10 cellular contexts compared by ENCODE assay signal in the genomic region with DNA sequence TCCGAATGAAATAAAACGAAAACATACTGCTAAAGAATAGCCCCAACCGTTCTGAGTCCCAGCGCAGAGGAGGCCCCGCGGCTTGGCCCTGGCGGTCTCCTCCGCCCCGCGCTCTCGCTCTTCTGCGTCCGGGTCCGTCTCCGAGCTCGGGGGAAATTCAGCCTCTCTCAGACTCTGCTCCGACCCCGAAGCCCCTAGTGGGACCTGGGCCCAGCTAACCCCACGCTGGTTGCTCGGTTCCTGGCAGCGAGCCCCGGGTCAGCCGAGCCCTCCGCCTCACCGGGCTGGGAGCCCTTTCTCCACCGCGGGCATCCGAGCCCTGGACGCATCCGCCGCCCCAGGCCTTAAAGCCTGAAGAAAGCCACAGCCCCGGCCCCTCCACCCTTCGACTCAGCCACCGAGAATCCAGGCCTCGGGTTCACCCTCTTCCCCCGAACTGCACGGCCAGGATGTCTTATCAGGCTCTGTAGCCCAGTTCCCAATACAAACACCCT. TPM values are rescaled to one million over a fixed set of nuclear protein-coding genes. Genes with fewer than 3 reads are reported as not detected.
DNase-seq lines count a peak whose midpoint lies in the region; ATAC-seq and TF ChIP-seq lines count a peak whose summit lies in the region.
"Had no signal": no experiment of that assay in that cellular context is flagged by ENCODE, and none has a peak within 500 bp of the region (broad histone marks: within the 10 kb centered on the region; RNA-seq: fewer than 3 reads in every experiment).

No MANE protein-coding gene starts in this region.

- H3K9me3 ChIP-seq in SK-N-SH = no peaks in the 10 kb centered on the region
- no peaks in the 10 kb centered on the region for H3K9me3 ChIP-seq in ascending aorta
- no peaks in the 10 kb centered on the region for H3K9me3 ChIP-seq in suprapubic skin

- peaks cover 15 to 47% of the 10 kb centered on the region in 2 experiments; a peak in 3 of 4 replicates for H3K4me1 ChIP-seq in SK-N-SH (ENCODE audit: control insufficient read depth in 1 of 2, insufficient read depth in 2 of 2, low read depth in 1 of 2, low read length in 1 of 2)
- H3K4me1 ChIP-seq in ascending aorta = peaks cover 0 to 24% of the 10 kb centered on the region in 2 donors
- H3K4me1 ChIP-seq in suprapubic skin = peaks cover 77% of the 10 kb centered on the region

- TF ChIP-seq POLR2A in lower leg skin (IDR thresholded peaks at IDR 0.05) = no peak
- TF ChIP-seq POLR2A in suprapubic skin (IDR thresholded peaks at IDR 0.05) = no peak

- POLR2A ChIA-PET in SK-N-SH (lab: Yijun Ruan, JAX) = interaction anchor here (1.5 to 3.0 kb wide), 2 partner anchors 12 to 18 kb away, joined by 10 read pairs; no protein-coding TSS in a partner anchor

- 12% methylated on average over 37 of the region's 37 CpGs for WGBS in SK-N-SH (ENCODE audit: low lambda C conversion rate)
- WGBS in lower leg skin, 2 donors = 3 to 8% methylated on average over 28 to 37 of the region's 37 CpGs
- 6% methylated on average over 25 of the region's 37 CpGs for WGBS in suprapubic skin

- H3K4me2 ChIP-seq in SK-N-SH = peak overlapping the region; percentile 95

- H3K27me3 ChIP-seq in SK-N-SH (ENCODE audit: insufficient read depth) (no peaks in the 10 kb centered on the region), ascending aorta (peaks cover 4% of the 10 kb centered on the region), suprapubic skin (peaks cover 96% of the 10 kb centered on the region)

- ATAC-seq in SK-N-SH treated with all-trans-retinoic acid at 6 μM for 48 hours (no peak), HG02798 (IDR thresholded peaks at IDR 0.05; ENCODE audit: poor library complexity, unreplicated experiment) (no peak)

- peak overlapping the region; percentile 96 to 100 for H3K4me3 ChIP-seq in SK-N-SH (ENCODE audit: low read depth in 2 of 2, low read length in 1 of 2)
- H3K4me3 ChIP-seq in ascending aorta = peak overlapping the region; percentile 64 to 83
- peak overlapping the region; percentile 4 for H3K4me3 ChIP-seq in lower leg skin (ENCODE audit: low read depth, poor library complexity, severe bottlenecking)
- H3K4me3 ChIP-seq in suprapubic skin = peak overlapping the region; percentile 64

- H4K20me1 ChIP-seq in SK-N-SH (ENCODE audit: insufficient read depth) = peaks cover 45% of the 10 kb centered on the region

- H3F3A ChIP-seq in SK-N-SH (replicated peaks; ENCODE audit: insufficient read depth) = peaks cover 12% of the 10 kb centered on the region

- peak overlapping the region; percentile 47; the same call in 1 of the 2 replicates for H2AFZ ChIP-seq in SK-N-SH (ENCODE audit: low read depth)

- TF ChIP-seq EP300 in SK-N-SH (IDR thresholded peaks at IDR 0.05; ENCODE audit: borderline replicate concordance in 1 of 2, low read depth in 1 of 2, low read length in 1 of 2) (no peak), suprapubic skin (IDR thresholded peaks at IDR 0.05) (no peak)

- intact Hi-C loops in ascending aorta (cut with DNase I) (loop anchor here (1.0 to 5.0 kb wide), 2 partner anchors 200 to 526 kb away; partner anchors contain the start of gene INTS2), lower leg skin (cut with DNase I; ENCODE audit: low total_unique reads) (no loop called here)

- TF ChIP-seq RAD21 in SK-N-SH (IDR thresholded peaks at IDR 0.05; ENCODE audit: low read length) = no peak

- H3K36me3 ChIP-seq in SK-N-SH (replicated peaks in 1 of 2; ENCODE audit: control insufficient read depth in 1 of 2, insufficient read depth in 2 of 2, low read length in 1 of 2) = peaks cover 31 to 42% of the 10 kb centered on the region in 2 experiments
- peaks cover 14 to 30% of the 10 kb centered on the region in 2 donors for H3K36me3 ChIP-seq in ascending aorta
- no peaks in the 10 kb centered on the region for H3K36me3 ChIP-seq in suprapubic skin

- CTCF ChIA-PET in SK-N-SH (lab: Yijun Ruan, JAX) = interaction anchor here (0.6 to 11.4 kb wide), 14 partner anchors 9 to 655 kb away, joined by 3 to 133 read pairs (median 5); no protein-coding TSS in a partner anchor

- TF ChIP-seq CTCF in SK-N-SH (IDR thresholded peaks at IDR 0.05) (no peak), ascending aorta (IDR thresholded peaks at IDR 0.05) (no peak), lower leg skin (IDR thresholded peaks at IDR 0.05) (no peak), suprapubic skin (IDR thresholded peaks at IDR 0.05) (no peak)

- DNase-seq in SK-N-SH (peak; percentile 77), ascending aorta (ENCODE audit: low spot score in 2 of 2) (no peak), lower leg skin (ENCODE audit: low spot score in 2 of 2) (no peak), suprapubic skin (ENCODE audit: low spot score in 2 of 2) (no peak), cerebellar cortex (ENCODE audit: low spot score) (no peak), 8988T (no peak)
- DNase-seq: AML-193, SW 1271 had no signal

- peak overlapping the region; percentile 75 to 90 for H3K27ac ChIP-seq in SK-N-SH (ENCODE audit: low read depth in 2 of 2, low read length in 1 of 2)
- H3K27ac ChIP-seq in ascending aorta = peak overlapping the region; percentile 84 to 92
- H3K27ac ChIP-seq in suprapubic skin = peak overlapping the region; percentile 47

- peaks cover 96% of the 10 kb centered on the region for H3K79me2 ChIP-seq in SK-N-SH (ENCODE audit: insufficient read depth)

- no peaks in the 10 kb centered on the region for H3K9me2 ChIP-seq in SK-N-SH

- peak overlapping the region; percentile 97 for H3K9ac ChIP-seq in SK-N-SH

TF ChIP-seq in SK-N-SH, 30 proteins besides CTCF, POLR2A, EP300 and RAD21:
- TF ChIP-seq USF1 (IDR thresholded peaks at IDR 0.05; ENCODE audit: borderline replicate concordance, low read depth) = no peak

TF ChIP-seq in SK-N-SH treated with all-trans-retinoic acid at 6 μM for 48 hours, 23 proteins besides CTCF, POLR2A, EP300 and RAD21:
- TF ChIP-seq ZNF565 (CRISPR knock-in tag; conservative IDR thresholded peaks at IDR 0.05; ENCODE audit: low read depth) (no peak), SNAI2 (CRISPR knock-in tag; IDR thresholded peaks at IDR 0.05) (no peak), CREB5 (CRISPR knock-in tag; IDR thresholded peaks at IDR 0.05; ENCODE audit: low read depth) (no peak)

RNA-seq across cellular contexts. Expression of gene TBX2, which starts 1.2 kb away (rescaled TPM):
- 37.8 and 57.8 TPM in 2 replicates for polyA plus RNA-seq in SK-N-SH (2012; rRNA removed)
- polyA plus RNA-seq in SK-N-SH (2012; cell fraction: cytosol; rRNA removed) = 28.9 and 45.2 TPM in 2 replicates
- polyA plus RNA-seq in SK-N-SH (2012; cell fraction: nucleus; rRNA removed) = 179 and 233 TPM in 2 replicates
- total RNA-seq in ascending aorta (100 TPM), lower leg skin (1 to 10 TPM in 3 of 4 donors, under 1 TPM in 1; 0.25 to 9.1 (median 5.7) TPM), suprapubic skin (1 to 10 TPM; 2.2 to 3.1 (median 2.8) TPM)

RNA-seq across cellular contexts. Expression of gene TBX4, which starts 51.4 kb away (rescaled TPM):
- polyA plus RNA-seq in SK-N-SH (2012; rRNA removed) = 0.02 and 0.05 TPM in 2 replicates
- 0.05 and 0.19 TPM in 2 replicates for polyA plus RNA-seq in SK-N-SH (2012; cell fraction: cytosol; rRNA removed)
- 0.45 and 0.75 TPM in 2 replicates for polyA plus RNA-seq in SK-N-SH (2012; cell fraction: nucleus; rRNA removed)
- total RNA-seq in ascending aorta (not detected), lower leg skin (under 1 TPM in 1 of 4 donors, not detected in 3; 0.53 TPM), suprapubic skin (under 1 TPM in 2 of 4 donors, not detected in 2; 0.30 to 0.56 TPM)

Comparison
In these comparisons a context has a peak if more than half of its experiments do, and no peak if none do; other contexts are left out.
1. H3K4me3 ChIP-seq: peak in every context shown above with its lines; median percentile 98 in SK-N-SH; 74 in ascending aorta; 64 in suprapubic skin; 4 in lower leg skin.
2. RNA of gene TBX2, which starts 1.2 kb away (total RNA-seq): 100 TPM in ascending aorta (single experiment); 0.25 to 9.1 TPM in lower leg skin and 2.2 to 3.1 TPM in suprapubic skin; every median in the first group is over 10 times any median in the second.
3. Peak in every context shown above with its lines, with median percentiles within 50 percentile points of each other: H3K27ac ChIP-seq.